ENCODE assay signal across 2 cellular contexts in the genomic region with DNA sequence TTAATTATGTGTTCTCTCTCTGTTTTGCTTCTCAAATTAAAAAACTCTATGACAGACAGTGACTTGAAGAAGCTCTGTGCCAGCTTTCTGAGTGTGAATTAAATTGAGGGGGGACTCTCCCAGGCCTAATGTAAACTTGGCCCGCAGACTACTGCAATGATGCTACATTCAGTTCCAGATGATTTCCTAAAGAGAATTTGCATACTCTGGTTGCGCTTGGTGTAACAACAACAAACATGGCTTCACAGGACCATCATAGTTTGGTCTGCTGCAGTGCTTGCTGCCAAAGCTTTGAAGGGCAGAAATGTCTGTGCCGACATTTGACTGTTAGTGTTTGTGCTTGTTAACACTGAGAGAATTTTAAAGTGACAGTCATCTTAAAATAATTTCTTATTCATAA.
TF ChIP-seq lines count a peak whose summit lies in the region.

No MANE protein-coding gene starts in this region.

TF ChIP-seq in SK-N-SH, 30 proteins besides CTCF, POLR2A, EP300 and RAD21 (continued from another document):
- TF ChIP-seq, protein P1, sequence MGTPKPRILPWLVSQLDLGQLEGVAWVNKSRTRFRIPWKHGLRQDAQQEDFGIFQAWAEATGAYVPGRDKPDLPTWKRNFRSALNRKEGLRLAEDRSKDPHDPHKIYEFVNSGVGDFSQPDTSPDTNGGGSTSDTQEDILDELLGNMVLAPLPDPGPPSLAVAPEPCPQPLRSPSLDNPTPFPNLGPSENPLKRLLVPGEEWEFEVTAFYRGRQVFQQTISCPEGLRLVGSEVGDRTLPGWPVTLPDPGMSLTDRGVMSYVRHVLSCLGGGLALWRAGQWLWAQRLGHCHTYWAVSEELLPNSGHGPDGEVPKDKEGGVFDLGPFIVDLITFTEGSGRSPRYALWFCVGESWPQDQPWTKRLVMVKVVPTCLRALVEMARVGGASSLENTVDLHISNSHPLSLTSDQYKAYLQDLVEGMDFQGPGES (IDR thresholded peaks at IDR 0.05; ENCODE audit: low read depth, low read length) = no peak
- no peak for TF ChIP-seq FOXJ3 (CRISPR knock-in tag; IDR thresholded peaks at IDR 0.05)
- TF ChIP-seq TCF12 (IDR thresholded peaks at IDR 0.05) = no peak
- no peak for TF ChIP-seq RCOR1 (IDR thresholded peaks at IDR 0.05; ENCODE audit: low read length)
- no peak for TF ChIP-seq TEAD4 (IDR thresholded peaks at IDR 0.05; ENCODE audit: borderline replicate concordance, insufficient read depth)
- TF ChIP-seq CHD2 (IDR thresholded peaks at IDR 0.05; ENCODE audit: low read length, partially characterized antibody) = no peak
- TF ChIP-seq NFIC (IDR thresholded peaks at IDR 0.05; ENCODE audit: borderline replicate concordance) = no peak

TF ChIP-seq in SK-N-SH treated with all-trans-retinoic acid at 6 μM for 48 hours, 23 proteins besides CTCF, POLR2A, EP300 and RAD21 (continued from another document):
- TF ChIP-seq, protein P2, sequence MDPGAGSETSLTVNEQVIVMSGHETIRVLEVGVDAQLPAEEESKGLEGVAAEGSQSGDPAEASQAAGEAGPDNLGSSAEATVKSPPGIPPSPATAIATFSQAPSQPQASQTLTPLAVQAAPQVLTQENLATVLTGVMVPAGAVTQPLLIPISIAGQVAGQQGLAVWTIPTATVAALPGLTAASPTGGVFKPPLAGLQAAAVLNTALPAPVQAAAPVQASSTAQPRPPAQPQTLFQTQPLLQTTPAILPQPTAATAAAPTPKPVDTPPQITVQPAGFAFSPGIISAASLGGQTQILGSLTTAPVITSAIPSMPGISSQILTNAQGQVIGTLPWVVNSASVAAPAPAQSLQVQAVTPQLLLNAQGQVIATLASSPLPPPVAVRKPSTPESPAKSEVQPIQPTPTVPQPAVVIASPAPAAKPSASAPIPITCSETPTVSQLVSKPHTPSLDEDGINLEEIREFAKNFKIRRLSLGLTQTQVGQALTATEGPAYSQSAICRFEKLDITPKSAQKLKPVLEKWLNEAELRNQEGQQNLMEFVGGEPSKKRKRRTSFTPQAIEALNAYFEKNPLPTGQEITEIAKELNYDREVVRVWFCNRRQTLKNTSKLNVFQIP (CRISPR knock-in tag; IDR thresholded peaks at IDR 0.05; ENCODE audit: borderline replicate concordance, low read depth) = no peak
- TF ChIP-seq PPARA (CRISPR knock-in tag; IDR thresholded peaks at IDR 0.05; ENCODE audit: borderline replicate concordance) = no peak
- no peak for TF ChIP-seq ZC3H10 (CRISPR knock-in tag; IDR thresholded peaks at IDR 0.05)
- TF ChIP-seq CSDC2 (CRISPR knock-in tag; IDR thresholded peaks at IDR 0.05) = no peak
- TF ChIP-seq, protein P3, sequence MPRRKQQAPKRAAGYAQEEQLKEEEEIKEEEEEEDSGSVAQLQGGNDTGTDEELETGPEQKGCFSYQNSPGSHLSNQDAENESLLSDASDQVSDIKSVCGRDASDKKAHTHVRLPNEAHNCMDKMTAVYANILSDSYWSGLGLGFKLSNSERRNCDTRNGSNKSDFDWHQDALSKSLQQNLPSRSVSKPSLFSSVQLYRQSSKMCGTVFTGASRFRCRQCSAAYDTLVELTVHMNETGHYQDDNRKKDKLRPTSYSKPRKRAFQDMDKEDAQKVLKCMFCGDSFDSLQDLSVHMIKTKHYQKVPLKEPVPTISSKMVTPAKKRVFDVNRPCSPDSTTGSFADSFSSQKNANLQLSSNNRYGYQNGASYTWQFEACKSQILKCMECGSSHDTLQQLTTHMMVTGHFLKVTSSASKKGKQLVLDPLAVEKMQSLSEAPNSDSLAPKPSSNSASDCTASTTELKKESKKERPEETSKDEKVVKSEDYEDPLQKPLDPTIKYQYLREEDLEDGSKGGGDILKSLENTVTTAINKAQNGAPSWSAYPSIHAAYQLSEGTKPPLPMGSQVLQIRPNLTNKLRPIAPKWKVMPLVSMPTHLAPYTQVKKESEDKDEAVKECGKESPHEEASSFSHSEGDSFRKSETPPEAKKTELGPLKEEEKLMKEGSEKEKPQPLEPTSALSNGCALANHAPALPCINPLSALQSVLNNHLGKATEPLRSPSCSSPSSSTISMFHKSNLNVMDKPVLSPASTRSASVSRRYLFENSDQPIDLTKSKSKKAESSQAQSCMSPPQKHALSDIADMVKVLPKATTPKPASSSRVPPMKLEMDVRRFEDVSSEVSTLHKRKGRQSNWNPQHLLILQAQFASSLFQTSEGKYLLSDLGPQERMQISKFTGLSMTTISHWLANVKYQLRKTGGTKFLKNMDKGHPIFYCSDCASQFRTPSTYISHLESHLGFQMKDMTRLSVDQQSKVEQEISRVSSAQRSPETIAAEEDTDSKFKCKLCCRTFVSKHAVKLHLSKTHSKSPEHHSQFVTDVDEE (CRISPR knock-in tag; IDR thresholded peaks at IDR 0.05) = no peak
- TF ChIP-seq ZNF70 (CRISPR knock-in tag; IDR thresholded peaks at IDR 0.05) = no peak
- TF ChIP-seq RARB (CRISPR knock-in tag; IDR thresholded peaks at IDR 0.05) = no peak
- no peak for TF ChIP-seq ZFP3 (CRISPR knock-in tag; IDR thresholded peaks at IDR 0.05)
- TF ChIP-seq ZFP30 (CRISPR knock-in tag; IDR thresholded peaks at IDR 0.05) = no peak
- TF ChIP-seq ARNTL (CRISPR knock-in tag; IDR thresholded peaks at IDR 0.05; ENCODE audit: borderline replicate concordance, low read depth) = no peak
- no peak for TF ChIP-seq GLIS3 (CRISPR knock-in tag; IDR thresholded peaks at IDR 0.05)
- TF ChIP-seq SNAI2 (CRISPR knock-in tag; IDR thresholded peaks at IDR 0.05) = no peak
